In genomic region chr11:68002575-68002942, GRCh38 we compare ENCODE assay signal across 8 cellular contexts. TPM values are rescaled to one million over a fixed set of nuclear protein-coding genes. Genes with fewer than 3 reads are reported as not detected.
A peak's percentile ranks its signal among the peaks of the same experiment; 100 is the strongest.
DNase-seq lines count a peak whose midpoint lies in the region; ATAC-seq, FAIRE-seq and TF ChIP-seq lines count a peak whose summit lies in the region.

No MANE protein-coding gene starts in this region.

- no peaks in the 10 kb centered on the region for H3K27me3 Mint-ChIP-seq in activated T-helper 1 cell treated with anti-CD3 and anti-CD28 coated beads, Interleukin-12 subunit alpha, Interleukin-12 subunit beta, Interleukin-2, Interleukin-4 antibody, amounts not matched to agents 30 ng/mL and 10 ng/mL and 1 ng/mL, durations not matched to agents 14 hours and 24 hours and 36 hours (ENCODE audit: insufficient read depth)
- H3K27me3 Mint-ChIP-seq in nephron (ENCODE audit: low read depth) = peaks cover 44% of the 10 kb centered on the region

- no peaks in the 10 kb centered on the region for H3K36me3 ChIP-seq in small intestine (ENCODE audit: control insufficient read depth in 2 of 2, insufficient read depth in 2 of 2, low read length in 2 of 2)

- no peak for TF ChIP-seq CTCF in nephron (IDR thresholded peaks at IDR 0.05; ENCODE audit: unreplicated experiment in 3 of 3)

- ATAC-seq in HG02981 (IDR thresholded peaks at IDR 0.05; ENCODE audit: unreplicated experiment) (peak; percentile 14), left colon (no peak)

- intact Hi-C loops in activated T-helper 1 cell treated with anti-CD3 and anti-CD28 coated beads, Interleukin-12 subunit alpha, Interleukin-12 subunit beta, Interleukin-2, Interleukin-4 antibody, amounts not matched to agents 30 ng/mL and 10 ng/mL and 1 ng/mL, durations not matched to agents 14 hours and 24 hours and 36 hours (cut with micrococcal nuclease) = no loop called here
- intact Hi-C loops in left colon (cut with DNase I, micrococcal nuclease) = no loop called here

- WGBS in small intestine, 3 donors = 55 to 65% (median 65%) methylated on average over 9 of the region's 9 CpGs

- H3K36me3 Mint-ChIP-seq in activated T-helper 1 cell treated with anti-CD3 and anti-CD28 coated beads, Interleukin-12 subunit alpha, Interleukin-12 subunit beta, Interleukin-2, Interleukin-4 antibody, amounts not matched to agents 30 ng/mL and 10 ng/mL and 1 ng/mL, durations not matched to agents 14 hours and 24 hours and 36 hours (ENCODE audit: low read depth) = no peaks in the 10 kb centered on the region
- H3K36me3 Mint-ChIP-seq in nephron (ENCODE audit: low read depth) = no peaks in the 10 kb centered on the region

- peak overlapping the region in 1 of 2 donors; percentile 46 for H3K27ac ChIP-seq in small intestine (ENCODE audit: low read depth in 1 of 2, low read length in 1 of 2)

- no peaks in the 10 kb centered on the region for H3K27me3 ChIP-seq in small intestine (ENCODE audit: control insufficient read depth in 2 of 2, insufficient read depth in 2 of 2, low read length in 2 of 2)

- no peak overlapping the region for H3K4me3 ChIP-seq in small intestine (ENCODE audit: low read depth in 1 of 2, low read length in 2 of 2)

- no peaks in the 10 kb centered on the region for H3K9me3 Mint-ChIP-seq in activated T-helper 1 cell treated with anti-CD3 and anti-CD28 coated beads, Interleukin-12 subunit alpha, Interleukin-12 subunit beta, Interleukin-2, Interleukin-4 antibody, amounts not matched to agents 30 ng/mL and 10 ng/mL and 1 ng/mL, durations not matched to agents 14 hours and 24 hours and 36 hours
- H3K9me3 Mint-ChIP-seq in nephron = no peaks in the 10 kb centered on the region

- no peak for DNase-seq in GM18507 (ENCODE audit: extremely low spot score, insufficient read length, low read depth)
- DNase-seq in activated T-helper 1 cell treated with anti-CD3 and anti-CD28 coated beads, Interleukin-12 subunit alpha, Interleukin-12 subunit beta, Interleukin-2, Interleukin-4 antibody, amounts not matched to agents 30 ng/mL and 10 ng/mL and 1 ng/mL, durations not matched to agents 14 hours and 24 hours and 36 hours (ENCODE audit: low spot score) = no peak
- no peak for DNase-seq in left colon
- no peak for DNase-seq in activated effector memory CD4-positive, alpha-beta T cell treated with anti-CD3 and anti-CD28 coated beads, Interleukin-2, amount 50 U/mL, for 16 hours
- no peak for DNase-seq in small intestine
- DNase-seq in HTR-8/SVneo (ENCODE audit: insufficient read length, low spot score) = no peak

- H3K4me3 Mint-ChIP-seq in activated T-helper 1 cell treated with anti-CD3 and anti-CD28 coated beads, Interleukin-12 subunit alpha, Interleukin-12 subunit beta, Interleukin-2, Interleukin-4 antibody, amounts not matched to agents 30 ng/mL and 10 ng/mL and 1 ng/mL, durations not matched to agents 14 hours and 24 hours and 36 hours = peak overlapping the region; percentile 85
- peak overlapping the region; percentile 84 to 86 (median 84) for H3K4me3 Mint-ChIP-seq in nephron

- no peaks in the 10 kb centered on the region for H3K9me3 ChIP-seq in small intestine (ENCODE audit: control insufficient read depth, low read depth)

- no peak overlapping the region for H3K27ac Mint-ChIP-seq in activated T-helper 1 cell treated with anti-CD3 and anti-CD28 coated beads, Interleukin-12 subunit alpha, Interleukin-12 subunit beta, Interleukin-2, Interleukin-4 antibody, amounts not matched to agents 30 ng/mL and 10 ng/mL and 1 ng/mL, durations not matched to agents 14 hours and 24 hours and 36 hours
- H3K27ac Mint-ChIP-seq in nephron = no peak overlapping the region

- H3K4me1 Mint-ChIP-seq in activated T-helper 1 cell treated with anti-CD3 and anti-CD28 coated beads, Interleukin-12 subunit alpha, Interleukin-12 subunit beta, Interleukin-2, Interleukin-4 antibody, amounts not matched to agents 30 ng/mL and 10 ng/mL and 1 ng/mL, durations not matched to agents 14 hours and 24 hours and 36 hours (ENCODE audit: low read depth) = peaks cover 29% of the 10 kb centered on the region
- peaks cover 4% of the 10 kb centered on the region for H3K4me1 Mint-ChIP-seq in nephron

- H3K4me1 ChIP-seq in small intestine (ENCODE audit: control insufficient read depth in 2 of 2, insufficient read depth in 1 of 2, low read depth in 1 of 2, low read length in 1 of 2) = peaks cover 0 to 2% of the 10 kb centered on the region in 2 donors

- FAIRE-seq in GM18507 (lab: Jason Lieb, UNC) (peak; percentile 92), small intestine (lab: Jason Lieb, UNC) (no peak), HTR-8/SVneo (lab: Jason Lieb, UNC) (no peak)

RNA-seq across cellular contexts. Expression of gene UNC93B1, which starts 1.3 kb away (rescaled TPM):
- total RNA-seq in activated T-helper 1 cell treated with anti-CD3 and anti-CD28 coated beads, Interleukin-12 subunit alpha, Interleukin-12 subunit beta, Interleukin-2, Interleukin-4 antibody, amounts not matched to agents 30 ng/mL and 10 ng/mL and 1 ng/mL, durations not matched to agents 14 hours and 24 hours and 36 hours = 13.9 and 14.8 TPM in 2 replicates
- 10 to 100 TPM; 51.9 to 52.8 TPM for total RNA-seq in left colon
- polyA plus RNA-seq in small intestine = 10 to 100 TPM; 37.9 to 82.1 (median 45.0) TPM

RNA-seq across cellular contexts. Expression of gene ALDH3B1, which starts 7.6 kb away (rescaled TPM):
- not detected in 2 replicates for total RNA-seq in activated T-helper 1 cell treated with anti-CD3 and anti-CD28 coated beads, Interleukin-12 subunit alpha, Interleukin-12 subunit beta, Interleukin-2, Interleukin-4 antibody, amounts not matched to agents 30 ng/mL and 10 ng/mL and 1 ng/mL, durations not matched to agents 14 hours and 24 hours and 36 hours
- 10 to 100 TPM; 20.2 to 21.3 TPM for total RNA-seq in left colon
- polyA plus RNA-seq in small intestine = 10 to 100 TPM; 14.4 to 25.1 (median 18.1) TPM

RNA-seq across cellular contexts. Expression of gene NDUFS8, which starts 27.9 kb away (rescaled TPM):
- 137 and 144 TPM in 2 replicates for total RNA-seq in activated T-helper 1 cell treated with anti-CD3 and anti-CD28 coated beads, Interleukin-12 subunit alpha, Interleukin-12 subunit beta, Interleukin-2, Interleukin-4 antibody, amounts not matched to agents 30 ng/mL and 10 ng/mL and 1 ng/mL, durations not matched to agents 14 hours and 24 hours and 36 hours
- total RNA-seq in left colon = 100 to 1,000 TPM; 135 to 157 TPM
- 100 to 1,000 TPM; 203 to 290 (median 204) TPM for polyA plus RNA-seq in small intestine

RNA-seq across cellular contexts. Expression of gene TCIRG1, which starts 36.3 kb away (rescaled TPM):
- 142 and 152 TPM in 2 replicates for total RNA-seq in activated T-helper 1 cell treated with anti-CD3 and anti-CD28 coated beads, Interleukin-12 subunit alpha, Interleukin-12 subunit beta, Interleukin-2, Interleukin-4 antibody, amounts not matched to agents 30 ng/mL and 10 ng/mL and 1 ng/mL, durations not matched to agents 14 hours and 24 hours and 36 hours
- 100 to 1,000 TPM; 140 to 156 TPM for total RNA-seq in left colon
- polyA plus RNA-seq in small intestine = 100 to 1,000 TPM; 205 to 437 (median 365) TPM

Comparison
In these comparisons a context has a peak if more than half of its experiments do, and no peak if none do; other contexts are left out.
1. RNA of gene ALDH3B1, which starts 7.6 kb away (total RNA-seq): 20.2 to 21.3 TPM in left colon; not detected in activated T-helper 1 cell treated with anti-CD3 and anti-CD28 coated beads, Interleukin-12 subunit alpha, Interleukin-12 subunit beta, Interleukin-2, Interleukin-4 antibody, amounts not matched to agents 30 ng/mL and 10 ng/mL and 1 ng/mL, durations not matched to agents 14 hours and 24 hours and 36 hours; every median in the first group is over 10 times any median in the second.